ENCODE assay signal across 9 cellular contexts in genomic region chr5:127031863-127032232, GRCh38. TPM values are rescaled to one million over a fixed set of nuclear protein-coding genes. Genes with fewer than 3 reads are reported as not detected.
DNase-seq lines count a peak whose midpoint lies in the region; ATAC-seq, FAIRE-seq and TF ChIP-seq lines count a peak whose summit lies in the region.
"Had no signal": no experiment of that assay in that cellular context is flagged by ENCODE, and none has a peak within 500 bp of the region (broad histone marks: within the 10 kb centered on the region; RNA-seq: fewer than 3 reads in every experiment).

No MANE protein-coding gene starts in this region.

- no CpG with 5 or more reads among the region's 2 CpGs for WGBS in IMR-90 (ENCODE audit: extremely low coverage in 2 of 2, insufficient read length in 1 of 2), 2 experiments
- 100% methylated on average over 2 of the region's 2 CpGs for WGBS in K562 (ENCODE audit: insufficient coverage, low coverage, missing lambda C conversion rate)
- WGBS in ovary, 3 donors: 90 to 93% (median 91%) methylated on average over 2 of the region's 2 CpGs

- peak overlapping the region; percentile 45 for H3K27ac Mint-ChIP-seq in activated CD4-positive, alpha-beta T cell treated with anti-CD3 and anti-CD28 coated beads, Interleukin-2, amount 10 ng/mL, durations not matched to agents 24 days and 14 days
- H3K27ac Mint-ChIP-seq in osteocyte (ENCODE audit: unreplicated experiment): no peak overlapping the region

- no peak overlapping the region for H2BK120ac ChIP-seq in IMR-90 (ENCODE audit: low read depth, low read length)

- no peak for TF ChIP-seq EP300 in K562 (IDR thresholded peaks at IDR 0.05; ENCODE audit: low read length)
- no peak for TF ChIP-seq EP300 in ovary (IDR thresholded peaks at IDR 0.05)

- H4K8ac ChIP-seq in IMR-90 (ENCODE audit: low read depth in 2 of 2, low read length in 2 of 2): no peak overlapping the region

- no peaks in the 10 kb centered on the region for H3K36me3 Mint-ChIP-seq in activated CD4-positive, alpha-beta T cell treated with anti-CD3 and anti-CD28 coated beads, Interleukin-2, amount 10 ng/mL, durations not matched to agents 24 days and 14 days (ENCODE audit: low read depth)
- H3K36me3 Mint-ChIP-seq in osteocyte (ENCODE audit: unreplicated experiment): peaks cover under 1% of the 10 kb centered on the region

- H3K9me1 ChIP-seq in IMR-90 (ENCODE audit: insufficient read depth, low read length) (peaks cover 8% of the 10 kb centered on the region; the same call in 1 of the 2 replicates), K562 (ENCODE audit: control insufficient read depth, insufficient read depth, low read length) (no peaks in the 10 kb centered on the region)

- H3K27me3 ChIP-seq in IMR-90 (ENCODE audit: control insufficient read depth, insufficient read depth, low read length) (no peaks in the 10 kb centered on the region), K562 (ENCODE audit: control insufficient read depth in 2 of 2, insufficient read depth in 2 of 2, low read length in 2 of 2) (no peaks in the 10 kb centered on the region), ovary (no peaks in the 10 kb centered on the region)

- no peak for FAIRE-seq in K562 (lab: Jason Lieb, UNC)

- peaks cover 11 to 20% of the 10 kb centered on the region in 2 experiments; a peak in 3 of 4 replicates for H3K79me1 ChIP-seq in IMR-90 (ENCODE audit: low read depth in 1 of 2, low read length in 2 of 2)

- H3K4me2 ChIP-seq in IMR-90 (ENCODE audit: low read depth, low read length) (no peak overlapping the region), K562 (ENCODE audit: insufficient read depth, low read length) (peak overlapping the region; percentile 78)

- POLR2A ChIA-PET in IMR-90 (lab: Charles Lee; ENCODE audit: unreplicated experiment) (no interaction called here), K562 (lab: Yijun Ruan, JAX) (interaction anchor here (0.8 to 2.2 kb wide), 5 partner anchors 9 to 166 kb away, joined by 3 to 11 read pairs (median 8); no protein-coding TSS in a partner anchor)

- no peak overlapping the region for H4K91ac ChIP-seq in IMR-90 (ENCODE audit: insufficient read depth, low read depth, low read length)

- no TSS peak for BruUV-seq in IMR-90 (replicated peaks; lab: Mats Ljungman, UMichigan)
- no TSS peak for BruUV-seq in K562 (replicated peaks; lab: Mats Ljungman, UMichigan)

- H2AFZ ChIP-seq in IMR-90 (replicated peaks; ENCODE audit: low read length, poor library complexity): no peak overlapping the region
- 0 out of 2 replicates have a peak overlapping the region, but pooled peaks have one; percentile 90 for H2AFZ ChIP-seq in K562 (ENCODE audit: low read depth, low read length)

- peaks cover 33% of the 10 kb centered on the region for H3K27me3 Mint-ChIP-seq in activated CD4-positive, alpha-beta T cell treated with anti-CD3 and anti-CD28 coated beads, Interleukin-2, amount 10 ng/mL, durations not matched to agents 24 days and 14 days
- H3K27me3 Mint-ChIP-seq in osteocyte (ENCODE audit: unreplicated experiment): peaks cover 11% of the 10 kb centered on the region

- H2AK9ac ChIP-seq in IMR-90 (replicated peaks; ENCODE audit: low read depth, low read length, poor library complexity): peak overlapping the region; percentile 52

- H4K20me1 ChIP-seq in IMR-90 (ENCODE audit: insufficient read depth, low read length) (no peaks in the 10 kb centered on the region), K562 (replicated peaks; ENCODE audit: control insufficient read depth, insufficient read depth, low read length) (peaks cover 7% of the 10 kb centered on the region; the same call in 1 of the 2 replicates)

- no peaks in the 10 kb centered on the region for H3K9me3 Mint-ChIP-seq in activated CD4-positive, alpha-beta T cell treated with anti-CD3 and anti-CD28 coated beads, Interleukin-2, amount 10 ng/mL, durations not matched to agents 24 days and 14 days
- H3K9me3 Mint-ChIP-seq in osteocyte (ENCODE audit: unreplicated experiment): no peaks in the 10 kb centered on the region

- no peaks in the 10 kb centered on the region for H3K36me3 ChIP-seq in IMR-90 (ENCODE audit: control insufficient read depth, insufficient read depth, low read length)
- H3K36me3 ChIP-seq in K562 (ENCODE audit: control insufficient read depth, insufficient read depth, low read length): no peaks in the 10 kb centered on the region
- no peaks in the 10 kb centered on the region for H3K36me3 ChIP-seq in ovary

- ATAC-seq in IMR-90 (ENCODE audit: low read depth): no peak
- no peak for ATAC-seq in K562
- ATAC-seq: activated CD4-positive, CD25-positive, alpha-beta regulatory T cell treated with anti-CD3 and anti-CD28 coated beads, Interleukin-2, amount 50 U/mL, for 24 hours had no signal

- H3K9me3 ChIP-seq in IMR-90 (ENCODE audit: control insufficient read depth, insufficient read depth, low read length) (no peaks in the 10 kb centered on the region), K562 (replicated peaks; ENCODE audit: control insufficient read depth, insufficient read depth, low read depth, low read length) (no peaks in the 10 kb centered on the region), ovary (no peaks in the 10 kb centered on the region)

- no peak for TF ChIP-seq CTCF in IMR-90 (conservative IDR thresholded peaks at IDR 0.05; ENCODE audit: low read depth, low read length)
- no peak for TF ChIP-seq CTCF in K562 (IDR thresholded peaks at IDR 0.05 in 2 of 3, conservative IDR thresholded peaks at IDR 0.05 in 1 of 3; ENCODE audit: insufficient read depth in 2 of 3, low read depth in 1 of 3, low read length in 3 of 3)
- TF ChIP-seq CTCF in osteocyte (IDR thresholded peaks at IDR 0.05): no peak
- no peak for TF ChIP-seq CTCF in ovary (IDR thresholded peaks at IDR 0.05)

- H3K4me1 ChIP-seq in IMR-90 (ENCODE audit: control insufficient read depth, insufficient read depth, low read length) (peaks cover 5% of the 10 kb centered on the region), K562 (replicated peaks in 1 of 2; ENCODE audit: control insufficient read depth in 2 of 2, insufficient read depth in 2 of 2, low read length in 2 of 2) (peaks cover 19 to 26% of the 10 kb centered on the region in 2 experiments; a peak in 4 of 5 replicates), ovary (ENCODE audit: insufficient read depth) (peaks cover 6% of the 10 kb centered on the region)

- CTCF ChIA-PET in IMR-90 (lab: Yijun Ruan, JAX): interaction anchor here (0.6 kb wide), 1 partner anchor 60 kb away, joined by 7 read pairs; no protein-coding TSS in a partner anchor
- CTCF ChIA-PET in K562 (lab: Yijun Ruan, JAX; ENCODE audit: low intra/inter-chr PET ratio): no interaction called here

- H2BK15ac ChIP-seq in IMR-90 (ENCODE audit: low read depth, low read length): no peak overlapping the region

- TF ChIP-seq RAD21 in IMR-90 (IDR thresholded peaks at IDR 0.05; ENCODE audit: low read length) (no peak), K562 (CRISPR knock-in tag; conservative IDR thresholded peaks at IDR 0.05 in 1 of 2, IDR thresholded peaks at IDR 0.05 in 1 of 2) (no peak)

- no peak for DNase-seq in activated CD4-positive, alpha-beta T cell treated with anti-CD3 and anti-CD28 coated beads, Interleukin-2, amount 10 ng/mL, durations not matched to agents 24 days and 14 days
- no peak for DNase-seq in activated CD4-positive, alpha-beta T cell treated with anti-CD3 and anti-CD28 coated beads for 1 hour
- DNase-seq in IMR-90 (no peak), K562 (ENCODE audit: extremely low read depth in 1 of 4, low spot score in 3 of 4) (no peak), osteocyte (ENCODE audit: extremely low spot score, unreplicated experiment) (no peak), ovary (no peak), superior temporal gyrus (ENCODE audit: extremely low spot score) (no peak), pons (ENCODE audit: low spot score) (no peak)

- H3K4me1 Mint-ChIP-seq in activated CD4-positive, alpha-beta T cell treated with anti-CD3 and anti-CD28 coated beads, Interleukin-2, amount 10 ng/mL, durations not matched to agents 24 days and 14 days: peaks cover 10% of the 10 kb centered on the region
- peaks cover 19% of the 10 kb centered on the region for H3K4me1 Mint-ChIP-seq in osteocyte (ENCODE audit: unreplicated experiment)

- H2BK20ac ChIP-seq in IMR-90 (ENCODE audit: low read depth, low read length): no peak overlapping the region

- dilution Hi-C loops in IMR-90 (cut with HindIII; ENCODE audit: low sequenced_read_pairs, unreplicated experiment): no loop called here

- no peak overlapping the region for H4K5ac ChIP-seq in IMR-90 (ENCODE audit: low read depth, low read length)

- H3K4me3 ChIP-seq in IMR-90 (ENCODE audit: insufficient read depth, low read depth, low read length): no peak overlapping the region
- no peak overlapping the region for H3K4me3 ChIP-seq in K562
- H3K4me3 ChIP-seq in ovary: no peak overlapping the region

- intact Hi-C loops in activated CD4-positive, alpha-beta T cell treated with anti-CD3 and anti-CD28 coated beads, Interleukin-2, amount 10 ng/mL, durations not matched to agents 24 days and 14 days (cut with micrococcal nuclease): loop anchor here (2.0 to 5.0 kb wide), 5 partner anchors 180 to 485 kb away; partner anchors contain the start of genes LMNB1, PHAX and PRRC1
- intact Hi-C loops in IMR-90 (cut with micrococcal nuclease): loop anchor here (2.0 to 5.0 kb wide), 2 partner anchors 185 to 281 kb away; no protein-coding TSS in a partner anchor
- intact Hi-C loops in K562 (cut with micrococcal nuclease): loop anchor here (5.0 kb wide), 3 partner anchors 150 to 355 kb away; no protein-coding TSS in a partner anchor
- intact Hi-C loops in ovary (cut with DNase I): no loop called here

- TF ChIP-seq POLR2A in IMR-90 (IDR thresholded peaks at IDR 0.05; ENCODE audit: low read depth, low read length): no peak
- TF ChIP-seq POLR2A in K562 (conservative IDR thresholded peaks at IDR 0.05): no peak
- TF ChIP-seq POLR2A in ovary (IDR thresholded peaks at IDR 0.05): no peak

- H3K56ac ChIP-seq in IMR-90 (ENCODE audit: extremely low read depth, insufficient read depth, low read length): no peak overlapping the region

- H3K4me3 Mint-ChIP-seq in activated CD4-positive, alpha-beta T cell treated with anti-CD3 and anti-CD28 coated beads, Interleukin-2, amount 10 ng/mL, durations not matched to agents 24 days and 14 days: peak overlapping the region; percentile 92
- H3K4me3 Mint-ChIP-seq in osteocyte (ENCODE audit: unreplicated experiment): peak overlapping the region; percentile 92

- in situ Hi-C loops in IMR-90 (cut with MboI; ENCODE audit: low sequenced_read_pairs) (no loop called here), K562 (cut with MboI) (no loop called here)

- 0 out of 2 replicates have a peak overlapping the region, but pooled peaks have one; percentile 10 for H2AK5ac ChIP-seq in IMR-90 (ENCODE audit: low read depth, low read length)

- no peak overlapping the region for H2BK5ac ChIP-seq in IMR-90 (ENCODE audit: low read depth, low read length, poor library complexity, severe bottlenecking)

- 0 out of 2 replicates have a peak overlapping the region, but pooled peaks have one; percentile 33 for H3K23ac ChIP-seq in IMR-90 (ENCODE audit: low read depth, low read length)

- no peak overlapping the region for H3K14ac ChIP-seq in IMR-90 (replicated peaks; ENCODE audit: low read depth, low read length)

- H3K18ac ChIP-seq in IMR-90 (ENCODE audit: low read depth, low read length): no peak overlapping the region

- H3K4ac ChIP-seq in IMR-90 (ENCODE audit: low read depth, low read length): no peak overlapping the region

- H3K27ac ChIP-seq in IMR-90 (ENCODE audit: insufficient read depth, low read length) (no peak overlapping the region), K562 (ENCODE audit: extremely low read depth, low read depth, low read length) (no peak overlapping the region; the same call in 2 of the 3 replicates), ovary (no peak overlapping the region)

- H3K9ac ChIP-seq in IMR-90 (ENCODE audit: low read depth, low read length) (no peak overlapping the region), K562 (ENCODE audit: insufficient read depth in 1 of 2, low read depth in 2 of 2, low read length in 2 of 2) (peak overlapping the region; percentile 89 to 99; a peak in 2 of 4 replicates)

- peaks cover 47% of the 10 kb centered on the region for H3K79me2 ChIP-seq in K562 (ENCODE audit: control insufficient read depth, insufficient read depth, low read length)

RNA-seq across cellular contexts. Expression of gene MARCHF3, which starts 1.5 kb away (rescaled TPM):
- total RNA-seq in activated CD4-positive, alpha-beta T cell treated with anti-CD3 and anti-CD28 coated beads, Interleukin-2, amount 10 ng/mL, durations not matched to agents 24 days and 14 days: 2.3 and 4.2 TPM in 2 replicates
- total RNA-seq in IMR-90 (2012; rRNA removed) (17.8 and 18.8 TPM in 2 replicates), K562 (2014; rRNA removed) (12.2 and 21.1 TPM in 2 replicates), K562 (2014; rRNA removed; fragmentation: Illumina TruSeq; extraction: Trizol) (19.9 and 20.2 TPM in 2 replicates), K562 (2015; rRNA removed; fragmentation: Illumina TruSeq; extraction: Trizol) (16.8 and 18.5 TPM in 2 replicates), K562 (2021) (23.5 TPM in 2 replicates), osteocyte (33.5 and 34.5 TPM in 2 replicates), ovary (10 to 100 TPM in 2 of 7 donors, 1 to 10 TPM in 5; 2.1 to 13.8 (median 4.5) TPM)
- polyA plus RNA-seq in IMR-90 (2012; rRNA removed) (9.5 and 11.2 TPM in 2 replicates), K562 (2011; rRNA removed) (34.1 and 37.4 TPM in 2 replicates), K562 (2014; fragmentation: Illumina TruSeq; extraction: Trizol) (13.4 and 16.5 TPM in 2 replicates), K562 (2014; fragmentation: Nextera tagmentation; extraction: Ambion mirVana) (1 to 10 TPM; 5.6 to 7.6 TPM), K562 (2014; rRNA removed) (7.8 and 10.4 TPM in 2 replicates), ovary (1 to 10 TPM; 4.4 to 7.8 TPM)
- polyA plus RNA-seq in IMR-90 (2012; cell fraction: cytosol; rRNA removed): 4.8 and 7.7 TPM in 2 replicates
- polyA plus RNA-seq in IMR-90 (2012; cell fraction: nucleus; rRNA removed; ENCODE audit: low replicate concordance): 5.2 and 10.5 TPM in 2 replicates
- 71.0 and 71.2 TPM in 2 replicates for total RNA-seq in K562 (2011; cell fraction: chromatin; rRNA removed; ENCODE audit: low replicate concordance)
- total RNA-seq in K562 (2011; cell fraction: nucleolus; rRNA removed): 72.9 and 84.2 TPM in 2 replicates
- total RNA-seq in K562 (2011; cell fraction: nucleoplasm; rRNA removed): 80.1 and 101 TPM in 2 replicates
- 24.1 and 35.9 TPM in 2 replicates for polyA plus RNA-seq in K562 (2011; cell fraction: cytosol; rRNA removed)
- 39.3 and 39.4 TPM in 2 replicates for polyA plus RNA-seq in K562 (2011; cell fraction: nucleus; rRNA removed)
- polyA plus RNA-seq in K562 (2012): 21.4 and 29.8 TPM in 2 replicates
- 43.9 and 60.4 TPM in 2 replicates for polyA minus RNA-seq in K562 (2011; rRNA and poly(A)+ RNA removed)
- 24.6 and 34.4 TPM in 2 replicates for polyA minus RNA-seq in K562 (2011; cell fraction: cytosol; rRNA and poly(A)+ RNA removed)
- polyA minus RNA-seq in K562 (2011; cell fraction: nucleus; rRNA and poly(A)+ RNA removed): 57.8 and 62.6 TPM in 2 replicates

RNA-seq across cellular contexts. Expression of gene C5orf63, which starts 41.5 kb away (rescaled TPM):
- total RNA-seq in activated CD4-positive, alpha-beta T cell treated with anti-CD3 and anti-CD28 coated beads, Interleukin-2, amount 10 ng/mL, durations not matched to agents 24 days and 14 days: 5.6 and 5.7 TPM in 2 replicates
- total RNA-seq in IMR-90 (2012; rRNA removed) (0.72 and 0.83 TPM in 2 replicates), K562 (2014; rRNA removed) (1.8 and 3.4 TPM in 2 replicates), K562 (2014; rRNA removed; fragmentation: Illumina TruSeq; extraction: Trizol) (6.2 and 7.5 TPM in 2 replicates), K562 (2015; rRNA removed; fragmentation: Illumina TruSeq; extraction: Trizol) (4.0 and 4.2 TPM in 2 replicates), K562 (2021) (5.5 and 6.6 TPM in 2 replicates), osteocyte (0.08 and 0.24 TPM in 2 replicates), ovary (1 to 10 TPM; 2.3 to 6.6 (median 4.4) TPM)
- polyA plus RNA-seq in IMR-90 (2012; rRNA removed) (0.86 and 1.1 TPM in 2 replicates), K562 (2011; rRNA removed) (8.8 and 11.0 TPM in 2 replicates), K562 (2014; fragmentation: Illumina TruSeq; extraction: Trizol) (6.2 and 7.4 TPM in 2 replicates), K562 (2014; fragmentation: Nextera tagmentation; extraction: Ambion mirVana) (10 to 100 TPM; 21.4 to 24.6 TPM), K562 (2014; rRNA removed) (4.3 and 5.1 TPM in 2 replicates), ovary (1 to 10 TPM; 1.7 to 3.1 TPM)
- polyA plus RNA-seq in IMR-90 (2012; cell fraction: cytosol; rRNA removed): 0.26 and 0.51 TPM in 2 replicates
- 0.34 and 1.8 TPM in 2 replicates for polyA plus RNA-seq in IMR-90 (2012; cell fraction: nucleus; rRNA removed; ENCODE audit: low replicate concordance)
- 8.1 and 23.6 TPM in 2 replicates for total RNA-seq in K562 (2011; cell fraction: chromatin; rRNA removed; ENCODE audit: low replicate concordance)
- total RNA-seq in K562 (2011; cell fraction: nucleolus; rRNA removed): 2.0 and 3.8 TPM in 2 replicates
- total RNA-seq in K562 (2011; cell fraction: nucleoplasm; rRNA removed): 8.4 and 24.0 TPM in 2 replicates
- 3.5 TPM in 2 replicates for polyA plus RNA-seq in K562 (2011; cell fraction: cytosol; rRNA removed)
- 15.5 and 17.0 TPM in 2 replicates for polyA plus RNA-seq in K562 (2011; cell fraction: nucleus; rRNA removed)
- 6.2 and 10.2 TPM in 2 replicates for polyA plus RNA-seq in K562 (2012)
- polyA minus RNA-seq in K562 (2011; rRNA and poly(A)+ RNA removed): 6.1 and 7.3 TPM in 2 replicates
- polyA minus RNA-seq in K562 (2011; cell fraction: cytosol; rRNA and poly(A)+ RNA removed): 0.76 and 1.6 TPM in 2 replicates
- polyA minus RNA-seq in K562 (2011; cell fraction: nucleus; rRNA and poly(A)+ RNA removed): 6.6 and 10.2 TPM in 2 replicates

Comparison
In these comparisons a context has a peak if more than half of its experiments do, and no peak if none do; other contexts are left out.
1. intact Hi-C loops: an anchor here in activated CD4-positive, alpha-beta T cell treated with anti-CD3 and anti-CD28 coated beads, Interleukin-2, amount 10 ng/mL, durations not matched to agents 24 days and 14 days (2.0 to 5.0 kb wide), IMR-90 (2.0 to 5.0 kb wide) and K562 (5.0 kb wide); none called in ovary.